18 cellular contexts compared by ENCODE assay signal in genomic region chr7:111333010-111333409, GRCh38.
DNase-seq lines count a peak whose midpoint lies in the region; ATAC-seq, FAIRE-seq and TF ChIP-seq lines count a peak whose summit lies in the region.
"Had no signal": no experiment of that assay in that cellular context is flagged by ENCODE, and none has a peak within 500 bp of the region (broad histone marks: within the 10 kb centered on the region; RNA-seq: fewer than 3 reads in every experiment).

No MANE protein-coding gene starts in this region.

- no peak overlapping the region for H2BK15ac ChIP-seq in H9 (ENCODE audit: low read depth, low read length)

- H3K14ac ChIP-seq in H9 (ENCODE audit: insufficient read depth, low read length): no peak overlapping the region

- no peak overlapping the region for H3K27ac Mint-ChIP-seq in H9
- H3K27ac Mint-ChIP-seq: CD8-positive, alpha-beta memory T cell; HFFc6 had no signal

- no peak for TF ChIP-seq CTCF in bronchial epithelial cell (IDR thresholded peaks at IDR 0.05; ENCODE audit: insufficient read depth, low read length, severe bottlenecking)
- TF ChIP-seq CTCF in H9 (conservative IDR thresholded peaks at IDR 0.05): no peak

- DNase-seq in NCI-H2029 treated with DMSO at 0.1 percent for 48 hours (lab: John Stamatoyannopoulos, UW) (peak; percentile 3), NCI-H2029 (lab: John Stamatoyannopoulos, UW) (no peak), DMS53 treated with DMSO at 0.1 percent for 48 hours (lab: John Stamatoyannopoulos, UW; ENCODE audit: unreplicated experiment) (peak; percentile 22), bronchial epithelial cell (ENCODE audit: low read depth) (peak; percentile 82), NCI-H345 (lab: John Stamatoyannopoulos, UW) (no peak), H9 (no peak)
- DNase-seq: Caco-2; CD8-positive, alpha-beta memory T cell; DND-41; GDM1; HCEC 1CT; HFFc6 had no signal

- H3K56ac ChIP-seq in H9 (ENCODE audit: insufficient read length, low read depth, low read length): no peak overlapping the region

- no peak overlapping the region for H3K27ac ChIP-seq in H9 (ENCODE audit: insufficient read length, low read depth, low read length)
- H3K27ac ChIP-seq: A549 had no signal

- H3K4ac ChIP-seq in H9 (ENCODE audit: low read depth, low read length): no peak overlapping the region

- peaks cover 0 to 2% (median 0%) of the 10 kb centered on the region in 3 experiments; a peak in 1 of 7 replicates for H3K36me3 Mint-ChIP-seq in H9 (ENCODE audit: insufficient read depth in 1 of 3, low read depth in 3 of 3)

- H2BK12ac ChIP-seq in H9 (ENCODE audit: insufficient read length, low read depth, low read length): no peak overlapping the region

- H4K8ac ChIP-seq in H9 (replicated peaks; ENCODE audit: insufficient read length, low read depth, low read length): no peak overlapping the region

- ATAC-seq in GM21381 (IDR thresholded peaks at IDR 0.05; ENCODE audit: unreplicated experiment): no peak
- ATAC-seq: A549, HepG2 had no signal

- no peak overlapping the region for H3K9ac ChIP-seq in H9 (ENCODE audit: extremely low read depth, insufficient read length, low read length)

- H4K91ac ChIP-seq in H9 (ENCODE audit: insufficient read length, low read depth, low read length): no peak overlapping the region

- no peak overlapping the region for H3T11ph ChIP-seq in H9 (ENCODE audit: low read length)

- no peak overlapping the region for H3K18ac ChIP-seq in H9 (ENCODE audit: insufficient read length, low read depth, low read length)

- no peaks in the 10 kb centered on the region for H3K4me1 ChIP-seq in H9 (ENCODE audit: insufficient read depth, low read length)
- H3K4me1 ChIP-seq: A549, Caco-2 had no signal

- H3K27me3 ChIP-seq in bronchial epithelial cell (ENCODE audit: control insufficient read depth, insufficient read depth, low read length) (no peaks in the 10 kb centered on the region), H9 (ENCODE audit: insufficient read depth, low read length) (no peaks in the 10 kb centered on the region)

- WGBS in H9 (ENCODE audit: extremely low coverage, insufficient read length, low lambda C conversion rate): no CpG with 5 or more reads among the region's 1 CpG

- H3K9me3 Mint-ChIP-seq in H9: peaks cover 0 to 2% of the 10 kb centered on the region in 2 experiments; a peak in 2 of 5 replicates
- H3K9me3 Mint-ChIP-seq: HFFc6 had no signal

- no peak overlapping the region for H3K4me3 Mint-ChIP-seq in H9
- H3K4me3 Mint-ChIP-seq: CD8-positive, alpha-beta memory T cell; HFFc6 had no signal

- no peak overlapping the region for H3K4me3 ChIP-seq in bronchial epithelial cell (ENCODE audit: low read depth, low read length)
- H3K4me3 ChIP-seq: A549 had no signal

- H3K4me1 Mint-ChIP-seq in H9: no peaks in the 10 kb centered on the region; a peak in 1 of 4 replicates

- H3K4me2 ChIP-seq in H9 (ENCODE audit: insufficient read depth, insufficient read length, low read length): no peak overlapping the region
- H3K4me2 ChIP-seq: A549 had no signal

- no peak overlapping the region for H4K5ac ChIP-seq in H9 (ENCODE audit: insufficient read length, low read depth, low read length)

- H4K20me1 ChIP-seq in H9 (ENCODE audit: control insufficient read depth, insufficient read depth, insufficient read length): no peaks in the 10 kb centered on the region

- no peaks in the 10 kb centered on the region for H3K23me2 ChIP-seq in H9 (ENCODE audit: insufficient read length, low read depth, low read length, poor library complexity, severe bottlenecking)

- H3K79me2 ChIP-seq in H9 (ENCODE audit: insufficient read depth, low read length): no peaks in the 10 kb centered on the region

- H2BK120ac ChIP-seq in H9 (ENCODE audit: low read depth, low read length, poor library complexity, severe bottlenecking): no peak overlapping the region

- H2BK20ac ChIP-seq in H9 (ENCODE audit: low read depth, low read length, poor library complexity, severe bottlenecking): no peak overlapping the region

- H2AK5ac ChIP-seq in H9 (ENCODE audit: insufficient read length, low read length): no peak overlapping the region

- no peak overlapping the region for H2BK5ac ChIP-seq in H9 (ENCODE audit: insufficient read length, low read length)

- no peak overlapping the region for H3K23ac ChIP-seq in H9 (ENCODE audit: insufficient read length, low read depth, low read length)

- no peak overlapping the region for H2AFZ ChIP-seq in H9 (ENCODE audit: low read length)

- no peaks in the 10 kb centered on the region for H3K27me3 Mint-ChIP-seq in H9 (ENCODE audit: low read depth)
- H3K27me3 Mint-ChIP-seq: CD8-positive, alpha-beta memory T cell had no signal

- H3K9me3 ChIP-seq in H9 (ENCODE audit: control insufficient read depth, low read depth, low read length): no peaks in the 10 kb centered on the region
- H3K9me3 ChIP-seq: A549, Caco-2 had no signal

- no peaks in the 10 kb centered on the region for H3K79me1 ChIP-seq in H9 (ENCODE audit: insufficient read depth, low read depth, low read length, poor library complexity, severe bottlenecking)

- H3K36me3 ChIP-seq in bronchial epithelial cell (ENCODE audit: control insufficient read depth, insufficient read depth, low read length): no peaks in the 10 kb centered on the region

- no peak for FAIRE-seq in bronchial epithelial cell (lab: Jason Lieb, UNC)
- FAIRE-seq: A549, GM19239, H1, HepG2, HTR-8/SVneo had no signal

Comparison
In these comparisons a context has a peak if more than half of its experiments do, and no peak if none do; other contexts are left out.
1. DNase-seq: peak in NCI-H2029 treated with DMSO at 0.1 percent for 48 hours (single experiment), DMS53 treated with DMSO at 0.1 percent for 48 hours (single experiment) and bronchial epithelial cell (single experiment); none in NCI-H2029 (single experiment), NCI-H345 (single experiment) and H9 (single experiment).